In the genomic region with DNA sequence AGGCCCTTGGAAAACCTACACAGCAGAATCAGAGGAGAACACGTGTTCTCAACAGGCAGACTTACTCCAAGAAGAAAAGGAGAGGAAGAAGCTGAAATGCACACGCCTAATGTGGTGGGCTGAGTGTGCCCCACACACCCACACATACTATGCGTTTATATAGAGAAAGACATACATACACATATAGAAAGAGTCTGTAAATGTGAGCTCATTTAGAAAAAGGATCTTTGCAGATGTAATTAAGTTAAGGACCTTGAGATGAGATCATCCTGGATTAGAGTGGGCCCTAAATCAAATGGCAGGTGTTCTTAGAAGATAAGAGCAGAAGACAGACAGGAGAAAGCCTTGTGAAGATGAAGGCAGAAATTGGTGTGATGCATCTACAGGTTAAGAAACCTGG, we compare ENCODE assay signal across 1 cellular context.
TF ChIP-seq lines count a peak whose summit lies in the region.

No MANE protein-coding gene starts in this region.

TF ChIP-seq in K562, 482 proteins besides CTCF, POLR2A, EP300 and RAD21 (continued from another document):
- TF ChIP-seq, protein P1, sequence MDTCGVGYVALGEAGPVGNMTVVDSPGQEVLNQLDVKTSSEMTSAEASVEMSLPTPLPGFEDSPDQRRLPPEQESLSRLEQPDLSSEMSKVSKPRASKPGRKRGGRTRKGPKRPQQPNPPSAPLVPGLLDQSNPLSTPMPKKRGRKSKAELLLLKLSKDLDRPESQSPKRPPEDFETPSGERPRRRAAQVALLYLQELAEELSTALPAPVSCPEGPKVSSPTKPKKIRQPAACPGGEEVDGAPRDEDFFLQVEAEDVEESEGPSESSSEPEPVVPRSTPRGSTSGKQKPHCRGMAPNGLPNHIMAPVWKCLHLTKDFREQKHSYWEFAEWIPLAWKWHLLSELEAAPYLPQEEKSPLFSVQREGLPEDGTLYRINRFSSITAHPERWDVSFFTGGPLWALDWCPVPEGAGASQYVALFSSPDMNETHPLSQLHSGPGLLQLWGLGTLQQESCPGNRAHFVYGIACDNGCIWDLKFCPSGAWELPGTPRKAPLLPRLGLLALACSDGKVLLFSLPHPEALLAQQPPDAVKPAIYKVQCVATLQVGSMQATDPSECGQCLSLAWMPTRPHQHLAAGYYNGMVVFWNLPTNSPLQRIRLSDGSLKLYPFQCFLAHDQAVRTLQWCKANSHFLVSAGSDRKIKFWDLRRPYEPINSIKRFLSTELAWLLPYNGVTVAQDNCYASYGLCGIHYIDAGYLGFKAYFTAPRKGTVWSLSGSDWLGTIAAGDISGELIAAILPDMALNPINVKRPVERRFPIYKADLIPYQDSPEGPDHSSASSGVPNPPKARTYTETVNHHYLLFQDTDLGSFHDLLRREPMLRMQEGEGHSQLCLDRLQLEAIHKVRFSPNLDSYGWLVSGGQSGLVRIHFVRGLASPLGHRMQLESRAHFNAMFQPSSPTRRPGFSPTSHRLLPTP (IDR thresholded peaks at IDR 0.05; ENCODE audit: borderline replicate concordance, extremely low read depth, insufficient read length), result no peak
- 0 out of 4 replicates have a peak, but pooled peaks of 1 of the 2 experiments have one; percentile 15 for TF ChIP-seq RCOR1 (IDR thresholded peaks at IDR 0.05; ENCODE audit: borderline replicate concordance in 1 of 2, low read depth in 2 of 2, low read length in 2 of 2)
- TF ChIP-seq MTA3 (IDR thresholded peaks at IDR 0.05; ENCODE audit: borderline replicate concordance), result no peak
- peak; percentile 67; the same call in 1 of the 2 replicates for TF ChIP-seq JUND (IDR thresholded peaks at IDR 0.05; ENCODE audit: borderline replicate concordance, low read depth, low read length)
- peak; percentile 79; the same call in 2 of the 3 replicates for TF ChIP-seq JUND (tag; IDR thresholded peaks at IDR 0.05; ENCODE audit: borderline replicate concordance, low read depth, low read length)
- no peak for TF ChIP-seq THRAP3 (IDR thresholded peaks at IDR 0.05; ENCODE audit: borderline replicate concordance)
- no peak for TF ChIP-seq NR3C1 (CRISPR knock-in tag; IDR thresholded peaks at IDR 0.05)
- TF ChIP-seq, protein P2, sequence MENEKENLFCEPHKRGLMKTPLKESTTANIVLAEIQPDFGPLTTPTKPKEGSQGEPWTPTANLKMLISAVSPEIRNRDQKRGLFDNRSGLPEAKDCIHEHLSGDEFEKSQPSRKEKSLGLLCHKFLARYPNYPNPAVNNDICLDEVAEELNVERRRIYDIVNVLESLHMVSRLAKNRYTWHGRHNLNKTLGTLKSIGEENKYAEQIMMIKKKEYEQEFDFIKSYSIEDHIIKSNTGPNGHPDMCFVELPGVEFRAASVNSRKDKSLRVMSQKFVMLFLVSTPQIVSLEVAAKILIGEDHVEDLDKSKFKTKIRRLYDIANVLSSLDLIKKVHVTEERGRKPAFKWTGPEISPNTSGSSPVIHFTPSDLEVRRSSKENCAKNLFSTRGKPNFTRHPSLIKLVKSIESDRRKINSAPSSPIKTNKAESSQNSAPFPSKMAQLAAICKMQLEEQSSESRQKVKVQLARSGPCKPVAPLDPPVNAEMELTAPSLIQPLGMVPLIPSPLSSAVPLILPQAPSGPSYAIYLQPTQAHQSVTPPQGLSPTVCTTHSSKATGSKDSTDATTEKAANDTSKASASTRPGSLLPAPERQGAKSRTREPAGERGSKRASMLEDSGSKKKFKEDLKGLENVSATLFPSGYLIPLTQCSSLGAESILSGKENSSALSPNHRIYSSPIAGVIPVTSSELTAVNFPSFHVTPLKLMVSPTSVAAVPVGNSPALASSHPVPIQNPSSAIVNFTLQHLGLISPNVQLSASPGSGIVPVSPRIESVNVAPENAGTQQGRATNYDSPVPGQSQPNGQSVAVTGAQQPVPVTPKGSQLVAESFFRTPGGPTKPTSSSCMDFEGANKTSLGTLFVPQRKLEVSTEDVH (IDR thresholded peaks at IDR 0.05; ENCODE audit: low read depth, partially characterized antibody), result no peak
- no peak for TF ChIP-seq SMC3 (conservative IDR thresholded peaks at IDR 0.05; ENCODE audit: insufficient read depth, low read depth, low read length)
- no peak for TF ChIP-seq SREBF2 (CRISPR knock-in tag; IDR thresholded peaks at IDR 0.05)
- no peak for TF ChIP-seq CHD4 (IDR thresholded peaks at IDR 0.05; ENCODE audit: insufficient read depth, insufficient replicate concordance, low read depth, low read length, poor library complexity, severe bottlenecking)
- TF ChIP-seq, protein P3, sequence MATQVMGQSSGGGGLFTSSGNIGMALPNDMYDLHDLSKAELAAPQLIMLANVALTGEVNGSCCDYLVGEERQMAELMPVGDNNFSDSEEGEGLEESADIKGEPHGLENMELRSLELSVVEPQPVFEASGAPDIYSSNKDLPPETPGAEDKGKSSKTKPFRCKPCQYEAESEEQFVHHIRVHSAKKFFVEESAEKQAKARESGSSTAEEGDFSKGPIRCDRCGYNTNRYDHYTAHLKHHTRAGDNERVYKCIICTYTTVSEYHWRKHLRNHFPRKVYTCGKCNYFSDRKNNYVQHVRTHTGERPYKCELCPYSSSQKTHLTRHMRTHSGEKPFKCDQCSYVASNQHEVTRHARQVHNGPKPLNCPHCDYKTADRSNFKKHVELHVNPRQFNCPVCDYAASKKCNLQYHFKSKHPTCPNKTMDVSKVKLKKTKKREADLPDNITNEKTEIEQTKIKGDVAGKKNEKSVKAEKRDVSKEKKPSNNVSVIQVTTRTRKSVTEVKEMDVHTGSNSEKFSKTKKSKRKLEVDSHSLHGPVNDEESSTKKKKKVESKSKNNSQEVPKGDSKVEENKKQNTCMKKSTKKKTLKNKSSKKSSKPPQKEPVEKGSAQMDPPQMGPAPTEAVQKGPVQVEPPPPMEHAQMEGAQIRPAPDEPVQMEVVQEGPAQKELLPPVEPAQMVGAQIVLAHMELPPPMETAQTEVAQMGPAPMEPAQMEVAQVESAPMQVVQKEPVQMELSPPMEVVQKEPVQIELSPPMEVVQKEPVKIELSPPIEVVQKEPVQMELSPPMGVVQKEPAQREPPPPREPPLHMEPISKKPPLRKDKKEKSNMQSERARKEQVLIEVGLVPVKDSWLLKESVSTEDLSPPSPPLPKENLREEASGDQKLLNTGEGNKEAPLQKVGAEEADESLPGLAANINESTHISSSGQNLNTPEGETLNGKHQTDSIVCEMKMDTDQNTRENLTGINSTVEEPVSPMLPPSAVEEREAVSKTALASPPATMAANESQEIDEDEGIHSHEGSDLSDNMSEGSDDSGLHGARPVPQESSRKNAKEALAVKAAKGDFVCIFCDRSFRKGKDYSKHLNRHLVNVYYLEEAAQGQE (CRISPR knock-in tag; IDR thresholded peaks at IDR 0.05; ENCODE audit: low read depth), result no peak
- TF ChIP-seq XRCC4 (IDR thresholded peaks at IDR 0.05; ENCODE audit: extremely low read depth, insufficient read depth, insufficient read length), result no peak
- no peak for TF ChIP-seq HDAC8 (tag; IDR thresholded peaks at IDR 0.05)
- TF ChIP-seq CHCHD3 (CRISPR knock-in tag; IDR thresholded peaks at IDR 0.05), result no peak
- TF ChIP-seq, protein P4, sequence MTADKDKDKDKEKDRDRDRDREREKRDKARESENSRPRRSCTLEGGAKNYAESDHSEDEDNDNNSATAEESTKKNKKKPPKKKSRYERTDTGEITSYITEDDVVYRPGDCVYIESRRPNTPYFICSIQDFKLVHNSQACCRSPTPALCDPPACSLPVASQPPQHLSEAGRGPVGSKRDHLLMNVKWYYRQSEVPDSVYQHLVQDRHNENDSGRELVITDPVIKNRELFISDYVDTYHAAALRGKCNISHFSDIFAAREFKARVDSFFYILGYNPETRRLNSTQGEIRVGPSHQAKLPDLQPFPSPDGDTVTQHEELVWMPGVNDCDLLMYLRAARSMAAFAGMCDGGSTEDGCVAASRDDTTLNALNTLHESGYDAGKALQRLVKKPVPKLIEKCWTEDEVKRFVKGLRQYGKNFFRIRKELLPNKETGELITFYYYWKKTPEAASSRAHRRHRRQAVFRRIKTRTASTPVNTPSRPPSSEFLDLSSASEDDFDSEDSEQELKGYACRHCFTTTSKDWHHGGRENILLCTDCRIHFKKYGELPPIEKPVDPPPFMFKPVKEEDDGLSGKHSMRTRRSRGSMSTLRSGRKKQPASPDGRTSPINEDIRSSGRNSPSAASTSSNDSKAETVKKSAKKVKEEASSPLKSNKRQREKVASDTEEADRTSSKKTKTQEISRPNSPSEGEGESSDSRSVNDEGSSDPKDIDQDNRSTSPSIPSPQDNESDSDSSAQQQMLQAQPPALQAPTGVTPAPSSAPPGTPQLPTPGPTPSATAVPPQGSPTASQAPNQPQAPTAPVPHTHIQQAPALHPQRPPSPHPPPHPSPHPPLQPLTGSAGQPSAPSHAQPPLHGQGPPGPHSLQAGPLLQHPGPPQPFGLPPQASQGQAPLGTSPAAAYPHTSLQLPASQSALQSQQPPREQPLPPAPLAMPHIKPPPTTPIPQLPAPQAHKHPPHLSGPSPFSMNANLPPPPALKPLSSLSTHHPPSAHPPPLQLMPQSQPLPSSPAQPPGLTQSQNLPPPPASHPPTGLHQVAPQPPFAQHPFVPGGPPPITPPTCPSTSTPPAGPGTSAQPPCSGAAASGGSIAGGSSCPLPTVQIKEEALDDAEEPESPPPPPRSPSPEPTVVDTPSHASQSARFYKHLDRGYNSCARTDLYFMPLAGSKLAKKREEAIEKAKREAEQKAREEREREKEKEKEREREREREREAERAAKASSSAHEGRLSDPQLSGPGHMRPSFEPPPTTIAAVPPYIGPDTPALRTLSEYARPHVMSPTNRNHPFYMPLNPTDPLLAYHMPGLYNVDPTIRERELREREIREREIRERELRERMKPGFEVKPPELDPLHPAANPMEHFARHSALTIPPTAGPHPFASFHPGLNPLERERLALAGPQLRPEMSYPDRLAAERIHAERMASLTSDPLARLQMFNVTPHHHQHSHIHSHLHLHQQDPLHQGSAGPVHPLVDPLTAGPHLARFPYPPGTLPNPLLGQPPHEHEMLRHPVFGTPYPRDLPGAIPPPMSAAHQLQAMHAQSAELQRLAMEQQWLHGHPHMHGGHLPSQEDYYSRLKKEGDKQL (CRISPR knock-in tag; IDR thresholded peaks at IDR 0.05; ENCODE audit: borderline replicate concordance), result no peak
TF ChIP-seq in K562: peak in this region for 25.
